8 cellular contexts compared by ENCODE assay signal in the genomic region with DNA sequence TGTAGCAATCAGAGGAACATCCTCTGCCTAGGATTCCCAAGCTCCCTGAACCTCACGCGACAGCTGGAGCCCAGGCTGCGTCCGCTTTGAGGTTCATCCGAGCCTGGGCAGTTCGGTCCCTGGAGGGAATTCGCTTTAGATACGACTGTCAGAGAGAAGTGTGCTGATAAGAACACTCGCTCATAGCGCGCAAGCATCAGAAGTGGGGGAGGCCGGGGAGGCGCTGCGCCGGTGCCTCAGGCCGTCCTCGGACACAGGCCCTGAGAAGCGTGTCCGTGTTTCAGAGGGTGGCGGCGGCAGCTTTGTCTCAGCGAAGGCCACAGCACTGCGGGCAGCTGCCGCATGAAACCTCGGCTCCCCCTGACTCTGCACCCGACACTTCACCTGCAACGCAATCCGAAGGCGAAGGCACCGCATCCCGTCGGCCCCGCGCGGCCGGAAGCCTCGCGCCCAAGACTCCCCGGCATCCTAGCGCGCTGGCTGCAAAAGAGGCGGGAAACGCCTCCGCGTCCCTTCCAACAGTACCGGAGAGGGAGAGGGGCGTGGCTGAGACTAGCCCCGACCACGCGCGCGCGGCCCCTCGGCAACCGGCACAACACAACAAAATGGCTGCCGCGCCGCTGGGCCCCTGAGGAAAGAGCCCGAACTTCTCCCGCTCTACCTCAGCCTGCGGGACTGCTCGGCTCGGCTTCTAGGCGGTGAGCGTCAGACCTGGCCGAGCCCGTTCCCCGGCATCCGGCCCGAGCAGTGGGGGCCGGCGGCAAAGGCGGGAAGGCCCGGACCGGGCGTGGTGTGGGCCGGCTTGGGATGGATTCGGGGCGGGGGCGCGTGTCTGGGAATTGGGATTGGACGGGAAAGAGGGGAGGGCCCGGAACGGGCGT. TPM values are rescaled to one million over a fixed set of nuclear protein-coding genes. Genes with fewer than 3 reads are reported as not detected.
DNase-seq lines count a peak whose midpoint lies in the region; ATAC-seq and TF ChIP-seq lines count a peak whose summit lies in the region.

A gene with protein sequence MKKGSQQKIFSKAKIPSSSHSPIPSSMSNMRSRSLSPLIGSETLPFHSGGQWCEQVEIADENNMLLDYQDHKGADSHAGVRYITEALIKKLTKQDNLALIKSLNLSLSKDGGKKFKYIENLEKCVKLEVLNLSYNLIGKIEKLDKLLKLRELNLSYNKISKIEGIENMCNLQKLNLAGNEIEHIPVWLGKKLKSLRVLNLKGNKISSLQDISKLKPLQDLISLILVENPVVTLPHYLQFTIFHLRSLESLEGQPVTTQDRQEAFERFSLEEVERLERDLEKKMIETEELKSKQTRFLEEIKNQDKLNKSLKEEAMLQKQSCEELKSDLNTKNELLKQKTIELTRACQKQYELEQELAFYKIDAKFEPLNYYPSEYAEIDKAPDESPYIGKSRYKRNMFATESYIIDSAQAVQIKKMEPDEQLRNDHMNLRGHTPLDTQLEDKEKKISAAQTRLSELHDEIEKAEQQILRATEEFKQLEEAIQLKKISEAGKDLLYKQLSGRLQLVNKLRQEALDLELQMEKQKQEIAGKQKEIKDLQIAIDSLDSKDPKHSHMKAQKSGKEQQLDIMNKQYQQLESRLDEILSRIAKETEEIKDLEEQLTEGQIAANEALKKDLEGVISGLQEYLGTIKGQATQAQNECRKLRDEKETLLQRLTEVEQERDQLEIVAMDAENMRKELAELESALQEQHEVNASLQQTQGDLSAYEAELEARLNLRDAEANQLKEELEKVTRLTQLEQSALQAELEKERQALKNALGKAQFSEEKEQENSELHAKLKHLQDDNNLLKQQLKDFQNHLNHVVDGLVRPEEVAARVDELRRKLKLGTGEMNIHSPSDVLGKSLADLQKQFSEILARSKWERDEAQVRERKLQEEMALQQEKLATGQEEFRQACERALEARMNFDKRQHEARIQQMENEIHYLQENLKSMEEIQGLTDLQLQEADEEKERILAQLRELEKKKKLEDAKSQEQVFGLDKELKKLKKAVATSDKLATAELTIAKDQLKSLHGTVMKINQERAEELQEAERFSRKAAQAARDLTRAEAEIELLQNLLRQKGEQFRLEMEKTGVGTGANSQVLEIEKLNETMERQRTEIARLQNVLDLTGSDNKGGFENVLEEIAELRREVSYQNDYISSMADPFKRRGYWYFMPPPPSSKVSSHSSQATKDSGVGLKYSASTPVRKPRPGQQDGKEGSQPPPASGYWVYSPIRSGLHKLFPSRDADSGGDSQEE (N-terminal part only) (plus strand): TSS at position 586 of the 881 bp plus-strand sequence. CDS start 13,372 bp downstream, outside the sequence.

- H3K27ac ChIP-seq in C4-2B (peak within 1 kb of the TSS; percentile 88), coronary artery (peak within 1 kb of the TSS; percentile 92 to 97), left lung (peak within 1 kb of the TSS; percentile 89)

- H3K4me1 ChIP-seq in left lung, result peaks cover 14 to 40% of the 10 kb centered on the region in 2 donors

- H3K27me3 ChIP-seq in left lung, result no peaks in the 10 kb centered on the region

- peak within 1 kb of the TSS; percentile 89 for H3K4me3 ChIP-seq in coronary artery
- peak within 1 kb of the TSS; percentile 76 to 86 for H3K4me3 ChIP-seq in left lung

- ATAC-seq in GM19397 (IDR thresholded peaks at IDR 0.05; ENCODE audit: unreplicated experiment), result peak; percentile 59
- peak; percentile 53 for ATAC-seq in HG03565 (IDR thresholded peaks at IDR 0.05; ENCODE audit: unreplicated experiment)
- ATAC-seq in left lung, result peak; percentile 91

- intact Hi-C loops in left lung (cut with DNase I), result no loop called here

- H3K9me3 ChIP-seq in left lung, result no peaks in the 10 kb centered on the region

- no peaks in the 10 kb centered on the region for H3K36me3 ChIP-seq in left lung

- TF ChIP-seq CTCF in C4-2B (conservative IDR thresholded peaks at IDR 0.05) (0 out of 2 replicates have a peak, but pooled peaks have one; percentile 4), coronary artery (IDR thresholded peaks at IDR 0.05) (no peak), left lung (IDR thresholded peaks at IDR 0.05) (no peak)

- peak; percentile 91 for DNase-seq in NCI-H748 treated with DMSO at 0.1 percent for 48 hours (lab: John Stamatoyannopoulos, UW)
- DNase-seq in activated CD4-positive, alpha-beta T cell treated with anti-CD3 and anti-CD28 coated beads, Interleukin-2, amount 50 U/mL, for 1 hour, result peak; percentile 80
- peak; percentile 95 for DNase-seq in coronary artery (ENCODE audit: low spot score)
- DNase-seq in left lung, result peak; percentile 92 to 96
- DNase-seq in stimulated activated CD4-positive, alpha-beta T cell treated with anti-CD3 and anti-CD28 coated beads, Interleukin-2, amount 100 ng/mL, for 4 hours (ENCODE audit: low read depth), result peak; percentile 78

RNA-seq across cellular contexts. Expression of the gene that starts here (rescaled TPM):
- 10 to 100 TPM; 13.6 to 18.5 TPM for total RNA-seq in left lung

Comparison
In these comparisons a context has a peak if more than half of its experiments do, and no peak if none do; other contexts are left out.
1. Peak in every context shown above with its lines: DNase-seq, ATAC-seq, H3K4me3 ChIP-seq and H3K27ac ChIP-seq.